Comparison of ENCODE assay signal across 10 cellular contexts in genomic region chr19:45000665-45001064, GRCh38. TPM values are rescaled to one million over a fixed set of nuclear protein-coding genes. Genes with fewer than 3 reads are reported as not detected.
DNase-seq lines count a peak whose midpoint lies in the region; ATAC-seq and TF ChIP-seq lines count a peak whose summit lies in the region.
"Not testable (repeated sequence)": the region's sequence is repeated elsewhere in the genome, so short reads cannot be mapped to it uniquely, and the experiment has no call there.
"Had no signal": no experiment of that assay in that cellular context is flagged by ENCODE, and none has a peak within 500 bp of the region (broad histone marks: within the 10 kb centered on the region; RNA-seq: fewer than 3 reads in every experiment).

No MANE protein-coding gene starts in this region.

- BruUV-seq in HCT116 (replicated peaks; lab: Mats Ljungman, UMichigan), result TSS peak; percentile 79

- not testable (repeated sequence) for H4K20me1 ChIP-seq in HCT116 (ENCODE audit: insufficient read depth)

- H3K4me3 ChIP-seq in AG04450 (ENCODE audit: low read depth, low read length) (peak overlapping the region; percentile 53), HCT116 (replicated peaks in 1 of 2; ENCODE audit: low read depth in 1 of 2, low read length in 2 of 2) (peak overlapping the region in 1 of 2 experiments; percentile 40; a peak in 3 of 4 replicates), SJSA1 (peak overlapping the region; percentile 93), coronary artery (peak overlapping the region; percentile 95), left ventricle myocardium inferior (peak overlapping the region; percentile 90)

- not testable (repeated sequence) for DNase-seq in AG04450 (ENCODE audit: low read depth, low spot score); HCT116 (ENCODE audit: low read depth, low spot score); SJSA1 (ENCODE audit: low read depth in 1 of 2, low spot score in 2 of 2); coronary artery (ENCODE audit: low spot score); left ventricle myocardium inferior; stimulated activated effector memory CD8-positive, alpha-beta T cell treated with anti-CD3 and anti-CD28 coated beads, Interleukin-12 subunit alpha, Interleukin-12 subunit beta, amount 100 ng/mL, for 72 hours (ENCODE audit: low spot score in 2 of 2)
- DNase-seq in activated naive CD4-positive, alpha-beta T cell treated with anti-CD3 and anti-CD28 coated beads for 36 hours, result peak; percentile 11
- DNase-seq in natural killer cell treated with Interleukin-12 subunit alpha and Interleukin-12 subunit beta and Interleukin-15 and Interleukin-18, amount 100 ng/mL, for 72 hours (ENCODE audit: low spot score), result peak; percentile 15

- RAD21 ChIA-PET in HCT116 (lab: Charles Lee; ENCODE audit: low non-redundant PET in 1 of 2, low total read pairs in 2 of 2, uncharacterized antibody in 2 of 2, unreplicated experiment in 2 of 2), result not testable (repeated sequence)

- H3K27me3 ChIP-seq in AG04450 (ENCODE audit: control insufficient read depth, insufficient read depth, low read length); HCT116 (ENCODE audit: insufficient read depth, low read length); SJSA1 (replicated peaks); left ventricle myocardium inferior (ENCODE audit: low read depth): not testable (repeated sequence)

- peak overlapping the region; percentile 75 for H3K4me2 ChIP-seq in HCT116 (ENCODE audit: low read length)

- TF ChIP-seq CTCF in AG04450 (IDR thresholded peaks at IDR 0.05; ENCODE audit: low read depth, low read length); HCT116 (IDR thresholded peaks at IDR 0.05 in 2 of 3, conservative IDR thresholded peaks at IDR 0.05 in 1 of 3; ENCODE audit: borderline replicate concordance in 1 of 3, insufficient read depth in 1 of 3, low read depth in 2 of 3, low read length in 2 of 3); coronary artery (IDR thresholded peaks at IDR 0.05); left ventricle myocardium inferior (IDR thresholded peaks at IDR 0.05; ENCODE audit: borderline replicate concordance): not testable (repeated sequence)

- peak overlapping the region; percentile 46 for H3K9ac ChIP-seq in HCT116 (ENCODE audit: low read length)

- not testable (repeated sequence) for H3K36me3 ChIP-seq in HCT116 (ENCODE audit: control insufficient read depth in 1 of 2, insufficient read depth in 2 of 2, low read length in 2 of 2); left ventricle myocardium inferior
- peaks cover 27% of the 10 kb centered on the region for H3K36me3 ChIP-seq in SJSA1

- ATAC-seq in HCT116; natural killer cell treated with Interleukin-12 subunit alpha and Interleukin-12 subunit beta and Interleukin-15 and Interleukin-18, amount 100 ng/mL, for 72 hours; stimulated activated effector memory CD8-positive, alpha-beta T cell treated with anti-CD3 and anti-CD28 coated beads, Interleukin-12 subunit alpha, Interleukin-12 subunit beta, amount 100 ng/mL, for 72 hours: not testable (repeated sequence)

- not testable (repeated sequence) for TF ChIP-seq POLR2A in HCT116 (IDR thresholded peaks at IDR 0.05; ENCODE audit: borderline replicate concordance, extremely low read depth, insufficient read depth, insufficient read length)

- H3K79me2 ChIP-seq in HCT116 (ENCODE audit: insufficient read depth, low read length), result not testable (repeated sequence)

- H3K36me3 Mint-ChIP-seq in activated naive CD4-positive, alpha-beta T cell treated with anti-CD3 and anti-CD28 coated beads for 36 hours (ENCODE audit: low read depth); natural killer cell treated with Interleukin-12 subunit alpha and Interleukin-12 subunit beta and Interleukin-15 and Interleukin-18, amount 100 ng/mL, for 72 hours: not testable (repeated sequence)
- peaks cover 43% of the 10 kb centered on the region for H3K36me3 Mint-ChIP-seq in stimulated activated effector memory CD8-positive, alpha-beta T cell treated with anti-CD3 and anti-CD28 coated beads, Interleukin-12 subunit alpha, Interleukin-12 subunit beta, amount 100 ng/mL, for 72 hours

- CTCF ChIA-PET in AG04450 (lab: Charles Lee), result interaction anchor here (1.5 kb wide), 1 partner anchor 9 kb away, joined by 4 read pairs; no protein-coding TSS in a partner anchor
- CTCF ChIA-PET in HCT116 (lab: Charles Lee), result not testable (repeated sequence)
- CTCF ChIA-PET in activated naive CD4-positive, alpha-beta T cell treated with anti-CD3 and anti-CD28 coated beads for 36 hours (lab: Charles Lee), result interaction anchor here (1.0 to 1.7 kb wide), 3 partner anchors 12 to 125 kb away, joined by 3 to 8 read pairs (median 4); no protein-coding TSS in a partner anchor

- H2AFZ ChIP-seq in HCT116 (ENCODE audit: low read depth, low read length, poor library complexity, severe bottlenecking), result peak overlapping the region; percentile 77

- not testable (repeated sequence) for H3K9me3 Mint-ChIP-seq in activated naive CD4-positive, alpha-beta T cell treated with anti-CD3 and anti-CD28 coated beads for 36 hours; natural killer cell treated with Interleukin-12 subunit alpha and Interleukin-12 subunit beta and Interleukin-15 and Interleukin-18, amount 100 ng/mL, for 72 hours; stimulated activated effector memory CD8-positive, alpha-beta T cell treated with anti-CD3 and anti-CD28 coated beads, Interleukin-12 subunit alpha, Interleukin-12 subunit beta, amount 100 ng/mL, for 72 hours

- peak overlapping the region; percentile 66 for H3K4me3 Mint-ChIP-seq in activated naive CD4-positive, alpha-beta T cell treated with anti-CD3 and anti-CD28 coated beads for 36 hours
- H3K4me3 Mint-ChIP-seq in natural killer cell treated with Interleukin-12 subunit alpha and Interleukin-12 subunit beta and Interleukin-15 and Interleukin-18, amount 100 ng/mL, for 72 hours, result peak overlapping the region; percentile 45
- peak overlapping the region; percentile 86 for H3K4me3 Mint-ChIP-seq in stimulated activated effector memory CD8-positive, alpha-beta T cell treated with anti-CD3 and anti-CD28 coated beads, Interleukin-12 subunit alpha, Interleukin-12 subunit beta, amount 100 ng/mL, for 72 hours

- H3K27ac ChIP-seq in AG04450 (ENCODE audit: low read depth, low read length) (peak overlapping the region; percentile 70), SJSA1 (peak overlapping the region; percentile 51; the same call in 1 of the 2 replicates), coronary artery (peak overlapping the region; percentile 54 to 100), left ventricle myocardium inferior (replicated peaks) (peak overlapping the region; percentile 69)
- not testable (repeated sequence) for H3K27ac ChIP-seq in HCT116 (ENCODE audit: low read depth, low read length)

- POLR2A ChIA-PET in AG04450 (lab: Yijun Ruan, JAX) (interaction anchor here (0.5 kb wide), 1 partner anchor 309 kb away, joined by 7 read pairs; no protein-coding TSS in a partner anchor), HCT116 (lab: Charles Lee) (interaction anchor here (0.5 to 1.0 kb wide), 2 partner anchors 38 to 205 kb away, joined by 3 read pairs; partner anchors contain the start of gene CLASRP)

- not testable (repeated sequence) for H3K9me3 ChIP-seq in AG04450 (ENCODE audit: control insufficient read depth, insufficient read depth, low read length); HCT116 (ENCODE audit: control insufficient read depth in 1 of 2, insufficient read depth in 1 of 2, low read depth in 1 of 2, low read length in 2 of 2); SJSA1 (replicated peaks); left ventricle myocardium inferior (replicated peaks)

- H3K4me1 Mint-ChIP-seq in activated naive CD4-positive, alpha-beta T cell treated with anti-CD3 and anti-CD28 coated beads for 36 hours (ENCODE audit: low read depth), result peaks cover 13% of the 10 kb centered on the region
- peaks cover 11 to 15% of the 10 kb centered on the region in 2 donors for H3K4me1 Mint-ChIP-seq in natural killer cell treated with Interleukin-12 subunit alpha and Interleukin-12 subunit beta and Interleukin-15 and Interleukin-18, amount 100 ng/mL, for 72 hours (ENCODE audit: low read depth in 2 of 2)
- peaks cover 16% of the 10 kb centered on the region for H3K4me1 Mint-ChIP-seq in stimulated activated effector memory CD8-positive, alpha-beta T cell treated with anti-CD3 and anti-CD28 coated beads, Interleukin-12 subunit alpha, Interleukin-12 subunit beta, amount 100 ng/mL, for 72 hours

- not testable (repeated sequence) for H3K9me2 ChIP-seq in HCT116 (ENCODE audit: insufficient read depth)

- intact Hi-C loops in HCT116 (cut with micrococcal nuclease); left ventricle myocardium inferior (cut with micrococcal nuclease): not testable (repeated sequence)
- intact Hi-C loops in activated naive CD4-positive, alpha-beta T cell treated with anti-CD3 and anti-CD28 coated beads for 36 hours (cut with micrococcal nuclease), result loop anchor here (1.0 to 5.0 kb wide), 6 partner anchors 45 to 582 kb away; partner anchors contain the start of genes BLOC1S3, CLPTM1, GEMIN7 and OPA3

- H3K27ac Mint-ChIP-seq in activated naive CD4-positive, alpha-beta T cell treated with anti-CD3 and anti-CD28 coated beads for 36 hours, result peak overlapping the region; percentile 88
- H3K27ac Mint-ChIP-seq in natural killer cell treated with Interleukin-12 subunit alpha and Interleukin-12 subunit beta and Interleukin-15 and Interleukin-18, amount 100 ng/mL, for 72 hours, result peak overlapping the region; percentile 78 to 87
- peak overlapping the region; percentile 97 for H3K27ac Mint-ChIP-seq in stimulated activated effector memory CD8-positive, alpha-beta T cell treated with anti-CD3 and anti-CD28 coated beads, Interleukin-12 subunit alpha, Interleukin-12 subunit beta, amount 100 ng/mL, for 72 hours

- H3K27me3 Mint-ChIP-seq in activated naive CD4-positive, alpha-beta T cell treated with anti-CD3 and anti-CD28 coated beads for 36 hours (ENCODE audit: low read depth); natural killer cell treated with Interleukin-12 subunit alpha and Interleukin-12 subunit beta and Interleukin-15 and Interleukin-18, amount 100 ng/mL, for 72 hours: not testable (repeated sequence)

- H3K4me1 ChIP-seq in HCT116 (ENCODE audit: control insufficient read depth in 1 of 2, insufficient read depth in 2 of 2, low read length in 2 of 2), result peaks cover 10 to 14% of the 10 kb centered on the region in 2 experiments; a peak in 3 of 4 replicates
- H3K4me1 ChIP-seq in SJSA1 (replicated peaks), result not testable (repeated sequence)
- peaks cover 14% of the 10 kb centered on the region for H3K4me1 ChIP-seq in left ventricle myocardium inferior

- not testable (repeated sequence) for TF ChIP-seq RAD21 in HCT116 (IDR thresholded peaks at IDR 0.05; ENCODE audit: low read depth)

RNA-seq across cellular contexts. Expression of gene RELB, which starts 0.6 kb away (rescaled TPM):
- 9.9 and 13.9 TPM in 2 replicates for polyA plus RNA-seq in AG04450 (2011; rRNA removed)
- 11.8 and 16.7 TPM in 2 replicates for polyA minus RNA-seq in AG04450 (2011; rRNA and poly(A)+ RNA removed)
- total RNA-seq in HCT116 (2021; ENCODE audit: unreplicated experiment) (12.9 TPM), left ventricle myocardium inferior (4.0 TPM)
- 10.0 and 13.2 TPM in 2 replicates for polyA plus RNA-seq in HCT116 (2012)
- total RNA-seq in SJSA1 (2014; rRNA removed; shearing (Covaris generic)), result 5.8 and 12.6 TPM in 2 replicates
- 10 to 100 TPM; 55.4 to 57.3 TPM for total RNA-seq in activated naive CD4-positive, alpha-beta T cell treated with anti-CD3 and anti-CD28 coated beads for 36 hours
- 10 to 100 TPM; 47.0 to 81.6 TPM for total RNA-seq in natural killer cell treated with Interleukin-12 subunit alpha and Interleukin-12 subunit beta and Interleukin-15 and Interleukin-18, amount 100 ng/mL, for 72 hours

RNA-seq across cellular contexts. Expression of gene CLASRP, which starts 38.2 kb away (rescaled TPM):
- 12.4 and 13.9 TPM in 2 replicates for polyA plus RNA-seq in AG04450 (2011; rRNA removed)
- polyA minus RNA-seq in AG04450 (2011; rRNA and poly(A)+ RNA removed), result 19.3 and 26.1 TPM in 2 replicates
- 79.9 TPM for total RNA-seq in HCT116 (2021; ENCODE audit: unreplicated experiment)
- 55.4 and 58.1 TPM in 2 replicates for polyA plus RNA-seq in HCT116 (2012)
- total RNA-seq in SJSA1 (2014; rRNA removed; shearing (Covaris generic)), result 14.4 and 51.8 TPM in 2 replicates
- total RNA-seq in activated naive CD4-positive, alpha-beta T cell treated with anti-CD3 and anti-CD28 coated beads for 36 hours, result 100 to 1,000 TPM; 106 to 113 TPM
- total RNA-seq in left ventricle myocardium inferior, result 31.3 TPM
- 100 to 1,000 TPM in 1 of 2 donors, 10 to 100 TPM in 1; 84.1 to 147 TPM for total RNA-seq in natural killer cell treated with Interleukin-12 subunit alpha and Interleukin-12 subunit beta and Interleukin-15 and Interleukin-18, amount 100 ng/mL, for 72 hours

RNA-seq across cellular contexts. Expression of gene CLPTM1, which starts 45.5 kb away (rescaled TPM):
- 51.5 and 63.1 TPM in 2 replicates for polyA plus RNA-seq in AG04450 (2011; rRNA removed)
- 83.5 and 102 TPM in 2 replicates for polyA minus RNA-seq in AG04450 (2011; rRNA and poly(A)+ RNA removed)
- total RNA-seq in HCT116 (2021; ENCODE audit: unreplicated experiment) (102 TPM), left ventricle myocardium inferior (89.3 TPM)
- polyA plus RNA-seq in HCT116 (2012), result 81.6 and 91.5 TPM in 2 replicates
- 29.1 and 44.9 TPM in 2 replicates for total RNA-seq in SJSA1 (2014; rRNA removed; shearing (Covaris generic))
- total RNA-seq in activated naive CD4-positive, alpha-beta T cell treated with anti-CD3 and anti-CD28 coated beads for 36 hours, result 10 to 100 TPM; 32.4 to 34.6 TPM
- total RNA-seq in natural killer cell treated with Interleukin-12 subunit alpha and Interleukin-12 subunit beta and Interleukin-15 and Interleukin-18, amount 100 ng/mL, for 72 hours, result 100 to 1,000 TPM in 1 of 2 donors, 10 to 100 TPM in 1; 90.9 to 116 TPM

RNA-seq across cellular contexts. Expression of gene APOC2, which starts 54.8 kb away (rescaled TPM):
- polyA plus RNA-seq in AG04450 (2011; rRNA removed), result not detected in 2 replicates
- not detected in 2 replicates for polyA minus RNA-seq in AG04450 (2011; rRNA and poly(A)+ RNA removed)
- not detected for total RNA-seq in HCT116 (2021; ENCODE audit: unreplicated experiment)
- not detected in 2 replicates for polyA plus RNA-seq in HCT116 (2012)
- total RNA-seq in SJSA1 (2014; rRNA removed; shearing (Covaris generic)), result not detected in 2 replicates
- total RNA-seq in activated naive CD4-positive, alpha-beta T cell treated with anti-CD3 and anti-CD28 coated beads for 36 hours, result not detected
- not detected for total RNA-seq in left ventricle myocardium inferior
- 1 to 10 TPM in 1 of 2 donors, not detected in 1; 4.6 TPM for total RNA-seq in natural killer cell treated with Interleukin-12 subunit alpha and Interleukin-12 subunit beta and Interleukin-15 and Interleukin-18, amount 100 ng/mL, for 72 hours
- total RNA-seq: Daoy had no signal

RNA-seq across cellular contexts. Expression of gene APOC4, which starts 58.6 kb away (rescaled TPM):
- polyA plus RNA-seq in AG04450 (2011; rRNA removed), result not detected in 2 replicates
- polyA minus RNA-seq in AG04450 (2011; rRNA and poly(A)+ RNA removed), result not detected in 2 replicates
- not detected for total RNA-seq in HCT116 (2021; ENCODE audit: unreplicated experiment)
- not detected in 2 replicates for polyA plus RNA-seq in HCT116 (2012)
- total RNA-seq in SJSA1 (2014; rRNA removed; shearing (Covaris generic)), result not detected in 2 replicates
- not detected for total RNA-seq in activated naive CD4-positive, alpha-beta T cell treated with anti-CD3 and anti-CD28 coated beads for 36 hours
- total RNA-seq in left ventricle myocardium inferior, result not detected
- not detected for total RNA-seq in natural killer cell treated with Interleukin-12 subunit alpha and Interleukin-12 subunit beta and Interleukin-15 and Interleukin-18, amount 100 ng/mL, for 72 hours
- total RNA-seq: Daoy had no signal
- polyA plus RNA-seq: pancreas had no signal
